In the genomic region with DNA sequence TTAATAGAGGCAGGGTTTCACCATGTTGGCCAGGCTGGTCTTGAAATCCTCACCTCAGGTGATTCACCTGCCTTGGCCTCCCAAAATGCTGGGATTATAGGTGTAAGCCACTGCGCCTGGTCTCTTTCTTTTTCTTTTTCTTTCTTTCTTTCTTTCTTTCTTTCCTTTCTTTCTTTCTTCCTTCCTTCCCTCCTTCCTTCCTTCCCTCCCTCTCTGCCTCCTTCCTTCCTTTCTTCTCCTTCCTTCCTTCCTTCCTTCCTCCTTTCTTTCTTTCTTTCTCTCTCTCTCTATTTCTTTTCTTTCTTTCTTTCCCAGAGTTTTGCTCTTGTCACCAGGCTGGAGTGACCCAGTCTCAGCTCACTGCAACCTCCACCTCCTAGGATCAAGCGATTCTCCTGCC, we compare ENCODE assay signal across 4 cellular contexts. TPM values are rescaled to one million over a fixed set of nuclear protein-coding genes. Genes with fewer than 3 reads are reported as not detected.
"Had no signal": no experiment of that assay in that cellular context is flagged by ENCODE, and none has a peak within 500 bp of the region (broad histone marks: within the 10 kb centered on the region; RNA-seq: fewer than 3 reads in every experiment).

No MANE protein-coding gene starts in this region.

RNA-seq across cellular contexts. Expression of gene CATSPERD, which starts 12.7 kb away (rescaled TPM):
- total RNA-seq: LHCN-M2, M059J, MCF 10A, NCI-H460 had no signal
